10 cellular contexts compared by ENCODE assay signal in the genomic region with DNA sequence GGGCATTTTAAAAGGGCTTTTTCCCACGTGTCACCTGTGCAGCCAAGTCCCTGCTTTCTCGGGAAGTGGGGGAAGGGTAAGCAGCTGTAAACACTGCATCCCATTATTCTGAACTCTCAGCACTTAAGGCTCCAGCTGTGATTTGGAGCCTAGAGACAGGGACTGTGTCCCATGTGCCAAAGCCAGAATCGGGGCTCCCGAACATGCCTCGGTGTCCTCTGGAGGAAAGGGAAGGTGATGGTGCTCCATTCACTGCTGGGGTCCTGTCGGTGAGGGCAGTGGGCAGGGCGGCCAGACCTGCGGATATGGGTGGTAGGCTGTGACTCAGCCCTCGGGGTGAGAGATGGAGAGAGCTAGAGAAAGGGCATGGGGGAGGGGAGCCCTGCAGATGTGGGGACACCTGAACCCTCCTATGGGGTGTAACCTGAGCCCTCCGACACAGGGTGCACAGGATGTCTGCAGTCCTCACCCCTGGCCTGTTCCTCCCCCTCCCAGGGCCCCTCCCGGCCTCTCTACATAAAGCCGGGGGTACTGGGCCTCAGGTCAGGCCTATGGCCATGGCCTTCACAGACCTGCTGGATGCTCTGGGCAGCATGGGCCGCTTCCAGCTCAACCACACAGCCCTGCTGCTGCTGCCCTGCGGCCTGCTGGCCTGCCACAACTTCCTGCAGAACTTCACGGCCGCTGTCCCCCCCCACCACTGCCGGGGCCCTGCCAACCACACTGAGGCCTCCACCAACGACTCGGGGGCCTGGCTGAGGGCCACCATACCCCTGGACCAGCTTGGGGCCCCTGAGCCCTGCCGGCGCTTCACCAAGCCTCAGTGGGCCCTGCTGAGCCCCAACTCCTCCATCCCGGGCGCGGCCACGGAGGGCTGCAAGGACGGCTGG. TPM values are rescaled to one million over a fixed set of nuclear protein-coding genes. Genes with fewer than 3 reads are reported as not detected.
DNase-seq lines count a peak whose midpoint lies in the region; ATAC-seq and TF ChIP-seq lines count a peak whose summit lies in the region.
"Had no signal": no experiment of that assay in that cellular context is flagged by ENCODE, and none has a peak within 500 bp of the region (broad histone marks: within the 10 kb centered on the region; RNA-seq: fewer than 3 reads in every experiment).

No MANE protein-coding gene starts in this region.

- H3K27me3 Mint-ChIP-seq in natural killer cell treated with Interleukin-12 subunit alpha and Interleukin-12 subunit beta and Interleukin-15 and Interleukin-18, amount 100 ng/mL, for 72 hours, result peaks cover 5 to 8% of the 10 kb centered on the region in 2 donors

- peaks cover 62% of the 10 kb centered on the region for H3K4me1 ChIP-seq in Loucy (ENCODE audit: insufficient read depth, low read length, poor library complexity, severe bottlenecking)

- peak; percentile 15 for DNase-seq in EH (ENCODE audit: low read depth)
- peak; percentile 38 for DNase-seq in amniotic epithelial cell (ENCODE audit: low read depth)
- peak; percentile 72 for DNase-seq in natural killer cell treated with Interleukin-12 subunit alpha and Interleukin-12 subunit beta and Interleukin-15 and Interleukin-18, amount 100 ng/mL, for 72 hours (ENCODE audit: low spot score)
- no peak for DNase-seq in hippocampal formation (lab: John Stamatoyannopoulos, UW)
- DNase-seq in erythroblast (lab: John Stamatoyannopoulos, UW), result no peak
- no peak for DNase-seq in stimulated activated CD4-positive, alpha-beta T cell treated with anti-CD3 and anti-CD28 coated beads, Interleukin-4, amount 100 ng/mL, for 1 hour
- DNase-seq: anterior cingulate cortex, GM23248 had no signal

- no peak for TF ChIP-seq CTCF in Loucy (conservative IDR thresholded peaks at IDR 0.05; ENCODE audit: low read length)

- peak overlapping the region; percentile 74 for H3K4me3 Mint-ChIP-seq in natural killer cell treated with Interleukin-12 subunit alpha and Interleukin-12 subunit beta and Interleukin-15 and Interleukin-18, amount 100 ng/mL, for 72 hours

- peaks cover 14% of the 10 kb centered on the region; the same call in 1 of the 2 replicates for H3K36me3 ChIP-seq in Loucy (ENCODE audit: insufficient read depth, low read length)

- H3K4me1 Mint-ChIP-seq in natural killer cell treated with Interleukin-12 subunit alpha and Interleukin-12 subunit beta and Interleukin-15 and Interleukin-18, amount 100 ng/mL, for 72 hours (ENCODE audit: low read depth in 2 of 2), result peaks cover 33% of the 10 kb centered on the region in 2 donors

- no peaks in the 10 kb centered on the region for H3K9me2 ChIP-seq in Loucy (replicated peaks; ENCODE audit: low read depth, low read length)

- peak overlapping the region; percentile 48 for H2AFZ ChIP-seq in Loucy (ENCODE audit: low read length)
- H2AFZ ChIP-seq: GM23248 had no signal

- peak overlapping the region; percentile 96 for H3K4me2 ChIP-seq in Loucy (ENCODE audit: low read depth, low read length, poor library complexity, severe bottlenecking)

- no peaks in the 10 kb centered on the region for H3K27me3 ChIP-seq in Loucy (ENCODE audit: insufficient read depth, low read length, poor library complexity, severe bottlenecking)

- H3K9me3 ChIP-seq in Loucy (ENCODE audit: insufficient read depth, low read depth, low read length), result no peaks in the 10 kb centered on the region

- peak overlapping the region; percentile 91 for H3K4me3 ChIP-seq in Loucy (ENCODE audit: low read length, poor library complexity, severe bottlenecking)
- H3K4me3 ChIP-seq: GM23248 had no signal

- H3K27ac Mint-ChIP-seq in natural killer cell treated with Interleukin-12 subunit alpha and Interleukin-12 subunit beta and Interleukin-15 and Interleukin-18, amount 100 ng/mL, for 72 hours, result peak overlapping the region; percentile 5 to 43

- H4K20me1 ChIP-seq in Loucy (ENCODE audit: insufficient read depth, low read length, poor library complexity, severe bottlenecking), result peaks cover 7% of the 10 kb centered on the region

- peaks cover 4% of the 10 kb centered on the region for H3K9me3 Mint-ChIP-seq in natural killer cell treated with Interleukin-12 subunit alpha and Interleukin-12 subunit beta and Interleukin-15 and Interleukin-18, amount 100 ng/mL, for 72 hours

- H3K9ac ChIP-seq in Loucy (ENCODE audit: low read depth, low read length, poor library complexity, severe bottlenecking), result peak overlapping the region; percentile 98
- H3K9ac ChIP-seq: GM23248 had no signal

- TF ChIP-seq POLR2A in erythroblast (IDR thresholded peaks at IDR 0.05; ENCODE audit: low read length), result no peak

- ATAC-seq in natural killer cell treated with Interleukin-12 subunit alpha and Interleukin-12 subunit beta and Interleukin-15 and Interleukin-18, amount 100 ng/mL, for 72 hours, result peak; percentile 79 to 80
- ATAC-seq in HG03457 (IDR thresholded peaks at IDR 0.05; ENCODE audit: unreplicated experiment), result no peak

- H3K36me3 Mint-ChIP-seq in natural killer cell treated with Interleukin-12 subunit alpha and Interleukin-12 subunit beta and Interleukin-15 and Interleukin-18, amount 100 ng/mL, for 72 hours, result peaks cover 6% of the 10 kb centered on the region

- H3K79me2 ChIP-seq in Loucy (ENCODE audit: insufficient read depth, low read length), result peaks cover 39% of the 10 kb centered on the region

- H3F3A ChIP-seq in Loucy (ENCODE audit: low read depth), result peaks cover 9% of the 10 kb centered on the region; the same call in 1 of the 2 replicates

RNA-seq across cellular contexts. Expression of gene CAPN1, which starts 31.8 kb away (rescaled TPM):
- 100 to 1,000 TPM; 141 to 146 TPM for total RNA-seq in natural killer cell treated with Interleukin-12 subunit alpha and Interleukin-12 subunit beta and Interleukin-15 and Interleukin-18, amount 100 ng/mL, for 72 hours

RNA-seq across cellular contexts. Expression of gene SPDYC, which starts 43.5 kb away (rescaled TPM):
- not detected for total RNA-seq in natural killer cell treated with Interleukin-12 subunit alpha and Interleukin-12 subunit beta and Interleukin-15 and Interleukin-18, amount 100 ng/mL, for 72 hours
- total RNA-seq: GM23248 had no signal

RNA-seq across cellular contexts. Expression of gene POLA2, which starts 48.2 kb away (rescaled TPM):
- 10 to 100 TPM; 56.8 to 80.9 TPM for total RNA-seq in natural killer cell treated with Interleukin-12 subunit alpha and Interleukin-12 subunit beta and Interleukin-15 and Interleukin-18, amount 100 ng/mL, for 72 hours

Comparison
In these comparisons a context has a peak if more than half of its experiments do, and no peak if none do; other contexts are left out.
1. DNase-seq: peak in EH (single experiment), amniotic epithelial cell (single experiment) and natural killer cell treated with Interleukin-12 subunit alpha and Interleukin-12 subunit beta and Interleukin-15 and Interleukin-18, amount 100 ng/mL, for 72 hours (single experiment); none in hippocampal formation (0 of 2), erythroblast (0 of 2) and stimulated activated CD4-positive, alpha-beta T cell treated with anti-CD3 and anti-CD28 coated beads, Interleukin-4, amount 100 ng/mL, for 1 hour (single experiment).